ENCODE assay signal across 8 cellular contexts in the genomic region with DNA sequence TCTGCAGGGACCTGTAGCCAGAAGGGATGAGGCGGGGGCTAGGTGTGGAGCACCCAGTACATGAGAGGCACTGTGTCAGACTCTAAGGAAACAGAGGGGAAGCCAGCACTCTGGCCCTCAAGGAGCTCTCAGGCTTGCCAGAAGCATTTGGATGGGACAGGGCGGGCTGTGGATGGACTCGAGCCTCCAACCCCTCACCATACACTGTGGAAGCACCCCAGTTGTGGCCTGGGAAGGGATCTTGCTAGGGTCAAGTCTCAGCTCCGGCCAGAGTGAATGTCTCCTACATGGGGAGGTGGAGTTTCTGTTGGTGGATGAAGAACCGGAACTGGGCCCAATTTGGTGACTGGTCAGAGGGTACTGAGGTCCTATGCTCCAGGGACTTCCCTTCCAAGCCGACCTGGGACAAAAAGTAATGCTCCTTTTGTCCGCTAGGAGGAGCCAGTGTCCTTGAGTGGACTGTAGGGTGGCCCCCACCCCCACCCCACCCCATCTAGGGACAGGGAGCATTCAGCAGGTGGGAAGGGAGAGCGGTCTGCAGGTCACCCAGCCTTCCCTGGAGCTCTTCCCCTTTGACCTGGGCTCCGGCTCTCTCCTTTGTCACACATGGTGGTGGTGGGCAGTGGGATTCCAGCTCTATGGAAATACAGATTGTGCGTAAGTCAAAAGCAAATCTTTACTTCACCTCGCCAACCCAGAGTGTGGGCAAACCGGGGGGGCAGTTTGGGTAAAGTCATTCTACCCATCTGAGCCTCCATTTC. TPM values are rescaled to one million over a fixed set of nuclear protein-coding genes. Genes with fewer than 3 reads are reported as not detected.
DNase-seq lines count a peak whose midpoint lies in the region; ATAC-seq and TF ChIP-seq lines count a peak whose summit lies in the region.

No MANE protein-coding gene starts in this region.

- no peak overlapping the region for H3K9ac ChIP-seq in NT2/D1 (ENCODE audit: insufficient read length, low read depth)

- no peak overlapping the region for H3K4me3 Mint-ChIP-seq in activated T-helper 17 cell treated with anti-CD3 and anti-CD28 coated beads, Interleukin-2, amount 50 U/mL, for 72 hours

- no peak overlapping the region for H3K27ac Mint-ChIP-seq in activated T-helper 17 cell treated with anti-CD3 and anti-CD28 coated beads, Interleukin-2, amount 50 U/mL, for 72 hours

- H3K4me3 ChIP-seq in NT2/D1 (ENCODE audit: insufficient read length, low read depth) (no peak overlapping the region), retinal pigment epithelial cell (ENCODE audit: low read length) (no peak overlapping the region)

- peaks cover 20% of the 10 kb centered on the region for H3K27me3 Mint-ChIP-seq in activated T-helper 17 cell treated with anti-CD3 and anti-CD28 coated beads, Interleukin-2, amount 50 U/mL, for 72 hours

- peak; percentile 81 for DNase-seq in AG08395 (ENCODE audit: low spot score)
- peak; percentile 44 for DNase-seq in NT2/D1 (ENCODE audit: low read depth, low spot score)
- DNase-seq in germinal center (ENCODE audit: low spot score): peak; percentile 80
- DNase-seq in retinal pigment epithelial cell (ENCODE audit: low read depth): peak; percentile 2

- peak; percentile 52 for ATAC-seq in activated T-helper 17 cell treated with anti-CD3 and anti-CD28 coated beads, Interleukin-2, amount 50 U/mL, for 72 hours (replicated peaks)
- ATAC-seq in HG02759 (IDR thresholded peaks at IDR 0.05; ENCODE audit: unreplicated experiment) (no peak), HG03571 (IDR thresholded peaks at IDR 0.05; ENCODE audit: unreplicated experiment) (no peak)

- no peaks in the 10 kb centered on the region for H3K9me3 Mint-ChIP-seq in activated T-helper 17 cell treated with anti-CD3 and anti-CD28 coated beads, Interleukin-2, amount 50 U/mL, for 72 hours

- H3K36me3 ChIP-seq in NT2/D1 (ENCODE audit: insufficient read depth, insufficient read length, low read length): no peaks in the 10 kb centered on the region

- TF ChIP-seq CTCF in GM12874 (IDR thresholded peaks at IDR 0.05; ENCODE audit: insufficient read depth, low read depth, low read length) (peak; percentile 88), retinal pigment epithelial cell (conservative IDR thresholded peaks at IDR 0.05; ENCODE audit: low read depth, low read length) (peak; percentile 81)

- H3K9me3 ChIP-seq in NT2/D1 (ENCODE audit: insufficient read depth, low read length): no peaks in the 10 kb centered on the region

- no peaks in the 10 kb centered on the region for H3K4me1 Mint-ChIP-seq in activated T-helper 17 cell treated with anti-CD3 and anti-CD28 coated beads, Interleukin-2, amount 50 U/mL, for 72 hours

- peaks cover 14% of the 10 kb centered on the region for H3K4me1 ChIP-seq in NT2/D1 (ENCODE audit: insufficient read depth, insufficient read length)

- H3K27me3 ChIP-seq in NT2/D1 (ENCODE audit: insufficient read depth, insufficient read length): no peaks in the 10 kb centered on the region

- H3K36me3 Mint-ChIP-seq in activated T-helper 17 cell treated with anti-CD3 and anti-CD28 coated beads, Interleukin-2, amount 50 U/mL, for 72 hours (ENCODE audit: low read depth): no peaks in the 10 kb centered on the region

RNA-seq across cellular contexts. Expression of gene PHB1, which starts 20.3 kb away (rescaled TPM):
- 100 to 1,000 TPM; 122 to 332 TPM for total RNA-seq in activated T-helper 17 cell treated with anti-CD3 and anti-CD28 coated beads, Interleukin-2, amount 50 U/mL, for 72 hours

Comparison
In these comparisons a context has a peak if more than half of its experiments do, and no peak if none do; other contexts are left out.
1. DNase-seq: peak in every context shown above with its lines; median percentile 81 in AG08395; 80 in germinal center; 44 in NT2/D1; 2 in retinal pigment epithelial cell.